Comparison of ENCODE assay signal across 31 cellular contexts in genomic region chr22:49906799-49907290, GRCh38. TPM values are rescaled to one million over a fixed set of nuclear protein-coding genes. Genes with fewer than 3 reads are reported as not detected.
A peak's percentile ranks its signal among the peaks of the same experiment; 100 is the strongest.
DNase-seq lines count a peak whose midpoint lies in the region; ATAC-seq and TF ChIP-seq lines count a peak whose summit lies in the region.
"Had no signal": no experiment of that assay in that cellular context is flagged by ENCODE, and none has a peak within 500 bp of the region (broad histone marks: within the 10 kb centered on the region; RNA-seq: fewer than 3 reads in every experiment).

No MANE protein-coding gene starts in this region.

- in situ Hi-C loops in brain microvascular endothelial cell (cut with HindIII; ENCODE audit: low pct_ligation_motif_present, low sequenced_read_pairs) = no loop called here

- H3K4me3 ChIP-seq in lower lobe of right lung (no peak overlapping the region), Peyer's patch (no peak overlapping the region), brain microvascular endothelial cell (ENCODE audit: low read depth, low read length) (no peak overlapping the region)
- H3K4me3 ChIP-seq: colonic mucosa, esophagus muscularis mucosa, HAP-1, heart right ventricle, prostate gland, tibial artery had no signal

- H3K36me3 Mint-ChIP-seq in activated naive CD4-positive, alpha-beta T cell treated with anti-CD3 and anti-CD28 coated beads, Interleukin-2, amount 50 U/mL, for 72 hours = peaks cover 8 to 11% of the 10 kb centered on the region in 2 donors
- no peaks in the 10 kb centered on the region for H3K36me3 Mint-ChIP-seq in T-helper 17 cell (ENCODE audit: low read depth)
- H3K36me3 Mint-ChIP-seq in type B pancreatic cell = peaks cover 15% of the 10 kb centered on the region

- no peaks in the 10 kb centered on the region for H3K4me1 ChIP-seq in lower lobe of right lung
- no peaks in the 10 kb centered on the region for H3K4me1 ChIP-seq in Peyer's patch
- H3K4me1 ChIP-seq: colonic mucosa, esophagus muscularis mucosa, foreskin keratinocyte, HAP-1, prostate gland, tibial artery had no signal

- H3K4me1 Mint-ChIP-seq in T-helper 17 cell = peaks cover 8% of the 10 kb centered on the region
- no peaks in the 10 kb centered on the region for H3K4me1 Mint-ChIP-seq in type B pancreatic cell (ENCODE audit: unreplicated experiment)

- no peak overlapping the region for H3K27ac ChIP-seq in lower lobe of right lung
- no peak overlapping the region for H3K27ac ChIP-seq in Peyer's patch
- no peak overlapping the region for H3K27ac ChIP-seq in brain microvascular endothelial cell
- H3K27ac ChIP-seq: colonic mucosa, esophagus muscularis mucosa, foreskin keratinocyte, heart right ventricle, prostate gland, tibial artery had no signal

- intact Hi-C loops in lower lobe of right lung (cut with DNase I) = no loop called here

- peaks cover 0 to 3% of the 10 kb centered on the region in 2 donors for H3K9me3 Mint-ChIP-seq in activated naive CD4-positive, alpha-beta T cell treated with anti-CD3 and anti-CD28 coated beads, Interleukin-2, amount 50 U/mL, for 72 hours
- H3K9me3 Mint-ChIP-seq in type B pancreatic cell = no peaks in the 10 kb centered on the region
- H3K9me3 Mint-ChIP-seq: activated CD8-positive, alpha-beta T cell treated with anti-CD3 and anti-CD28 coated beads for 36 hours had no signal

- TF ChIP-seq CTCF in lower lobe of right lung (IDR thresholded peaks at IDR 0.05) = no peak
- TF ChIP-seq CTCF in type B pancreatic cell (conservative IDR thresholded peaks at IDR 0.05) = no peak
- no peak for TF ChIP-seq CTCF in Peyer's patch (IDR thresholded peaks at IDR 0.05)
- TF ChIP-seq CTCF in brain microvascular endothelial cell (IDR thresholded peaks at IDR 0.05; ENCODE audit: low read depth, low read length, missing control alignments) = no peak

- no peak for ATAC-seq in activated naive CD4-positive, alpha-beta T cell treated with anti-CD3 and anti-CD28 coated beads, Interleukin-2, amount 50 U/mL, for 72 hours
- ATAC-seq in T-helper 17 cell (no peak), lower lobe of right lung (peak; percentile 25 to 31)
- ATAC-seq: activated CD4-positive, CD25-positive, alpha-beta regulatory T cell treated with anti-CD3 and anti-CD28 coated beads, Interleukin-2, amount 50 U/mL, for 24 hours; activated CD8-positive, alpha-beta T cell treated with anti-CD3 and anti-CD28 coated beads for 36 hours; foreskin keratinocyte; heart right ventricle had no signal

- H3K9me3 ChIP-seq in T-helper 17 cell (ENCODE audit: control insufficient read depth, low read length, poor library complexity, severe bottlenecking) (no peaks in the 10 kb centered on the region), lower lobe of right lung (no peaks in the 10 kb centered on the region), Peyer's patch (no peaks in the 10 kb centered on the region)
- H3K9me3 ChIP-seq: colonic mucosa, esophagus muscularis mucosa, HAP-1, heart right ventricle, prostate gland, tibial artery had no signal

- H3K4me3 Mint-ChIP-seq in T-helper 17 cell (no peak overlapping the region), type B pancreatic cell (no peak overlapping the region)
- H3K4me3 Mint-ChIP-seq: activated CD8-positive, alpha-beta T cell treated with anti-CD3 and anti-CD28 coated beads for 36 hours had no signal

- H3K36me3 ChIP-seq in lower lobe of right lung (peaks cover 82% of the 10 kb centered on the region), Peyer's patch (peaks cover 0 to 66% (median 0%) of the 10 kb centered on the region in 3 donors), brain microvascular endothelial cell (replicated peaks) (peaks cover 4% of the 10 kb centered on the region)
- H3K36me3 ChIP-seq: colonic mucosa had no signal

- peak overlapping the region; percentile 3 to 58 for H3K27ac Mint-ChIP-seq in activated naive CD4-positive, alpha-beta T cell treated with anti-CD3 and anti-CD28 coated beads, Interleukin-2, amount 50 U/mL, for 72 hours
- H3K27ac Mint-ChIP-seq in T-helper 17 cell (peak overlapping the region; percentile 86), type B pancreatic cell (peak overlapping the region; percentile 29)
- H3K27ac Mint-ChIP-seq: activated CD8-positive, alpha-beta T cell treated with anti-CD3 and anti-CD28 coated beads for 36 hours had no signal

- TF ChIP-seq POLR2A in Peyer's patch (IDR thresholded peaks at IDR 0.05) = no peak

- H3K27me3 Mint-ChIP-seq in T-helper 17 cell (no peaks in the 10 kb centered on the region), type B pancreatic cell (no peaks in the 10 kb centered on the region)
- H3K27me3 Mint-ChIP-seq: activated CD8-positive, alpha-beta T cell treated with anti-CD3 and anti-CD28 coated beads for 36 hours had no signal

- DNase-seq in activated naive CD4-positive, alpha-beta T cell treated with anti-CD3 and anti-CD28 coated beads, Interleukin-2, amount 50 U/mL, for 72 hours (ENCODE audit: low spot score in 2 of 2) = peak in 1 of 2 donors; percentile 26
- DNase-seq in activated naive CD4-positive, alpha-beta T cell (lab: John Stamatoyannopoulos, UW) = no peak
- DNase-seq in T-helper 17 cell = no peak
- DNase-seq in lower lobe of right lung = no peak
- no peak for DNase-seq in type B pancreatic cell (ENCODE audit: extremely low spot score, unreplicated experiment)
- DNase-seq in Peyer's patch = no peak
- DNase-seq in NK-92 treated with Interleukin-12 subunit alpha and Interleukin-12 subunit beta, amount 100 ng/mL, for 24 hours (lab: John Stamatoyannopoulos, UW) = no peak
- no peak for DNase-seq in brain microvascular endothelial cell
- DNase-seq: activated CD8-positive, alpha-beta T cell treated with anti-CD3 and anti-CD28 coated beads for 36 hours; activated effector memory CD4-positive, alpha-beta T cell treated with anti-CD3 and anti-CD28 coated beads, Interleukin-2, amount 50 U/mL, for 16 hours; amniotic stem cell; colonic mucosa; COR-L47; DMS79; effector CD8-positive, alpha-beta T cell; foreskin keratinocyte; GF-D8; heart right ventricle; mammary epithelial cell; NCI-H1048; NCI-H187; NCI-H2171; NCI-H526; SIG-M5; stimulated activated CD4-positive, alpha-beta T cell treated with anti-CD3 and anti-CD28 coated beads, Interleukin-4, amount 100 ng/mL, for 4 hours; stimulated activated naive CD4-positive, alpha-beta T cell treated with Interleukin-2 at 50 U/mL for 16 hours; tibial artery had no signal

- H3K27me3 ChIP-seq in lower lobe of right lung (ENCODE audit: low read depth) (no peaks in the 10 kb centered on the region), Peyer's patch (no peaks in the 10 kb centered on the region), brain microvascular endothelial cell (replicated peaks) (no peaks in the 10 kb centered on the region)
- H3K27me3 ChIP-seq: colonic mucosa, esophagus muscularis mucosa, foreskin keratinocyte, heart right ventricle, tibial artery had no signal

RNA-seq across cellular contexts. Expression of gene ALG12, which starts 11.4 kb away (rescaled TPM):
- total RNA-seq in activated naive CD4-positive, alpha-beta T cell treated with anti-CD3 and anti-CD28 coated beads, Interleukin-2, amount 50 U/mL, for 72 hours = 10 to 100 TPM; 14.8 to 15.3 TPM
- 10 to 100 TPM; 13.7 to 15.4 TPM for total RNA-seq in T-helper 17 cell
- 25.9 TPM for total RNA-seq in lower lobe of right lung
- total RNA-seq in type B pancreatic cell (ENCODE audit: low replicate concordance) = 30.0 and 37.6 TPM in 2 replicates
- total RNA-seq in Peyer's patch = 10 to 100 TPM; 17.3 to 25.5 (median 22.1) TPM

RNA-seq across cellular contexts. Expression of gene CRELD2, which starts 11.6 kb away (rescaled TPM):
- total RNA-seq in activated naive CD4-positive, alpha-beta T cell treated with anti-CD3 and anti-CD28 coated beads, Interleukin-2, amount 50 U/mL, for 72 hours = 10 to 100 TPM; 19.1 to 31.0 TPM
- total RNA-seq in T-helper 17 cell = 10 to 100 TPM; 28.1 to 36.7 TPM
- 42.7 TPM for total RNA-seq in lower lobe of right lung
- total RNA-seq in type B pancreatic cell (ENCODE audit: low replicate concordance) = 45.2 and 55.8 TPM in 2 replicates
- total RNA-seq in Peyer's patch = 10 to 100 TPM; 33.3 to 52.0 (median 41.1) TPM

RNA-seq across cellular contexts. Expression of gene ZBED4, which starts 53.2 kb away (rescaled TPM):
- 10 to 100 TPM; 18.4 to 20.7 TPM for total RNA-seq in activated naive CD4-positive, alpha-beta T cell treated with anti-CD3 and anti-CD28 coated beads, Interleukin-2, amount 50 U/mL, for 72 hours
- total RNA-seq in T-helper 17 cell (10 to 100 TPM; 15.4 to 20.4 TPM), lower lobe of right lung (12.7 TPM), type B pancreatic cell (ENCODE audit: low replicate concordance) (25.5 and 29.1 TPM in 2 replicates), Peyer's patch (10 to 100 TPM; 14.9 to 24.0 (median 20.9) TPM)

RNA-seq across cellular contexts. Expression of gene PIM3, which starts 53.7 kb away (rescaled TPM):
- total RNA-seq in activated naive CD4-positive, alpha-beta T cell treated with anti-CD3 and anti-CD28 coated beads, Interleukin-2, amount 50 U/mL, for 72 hours = 100 to 1,000 TPM in 1 of 2 donors, 10 to 100 TPM in 1; 77.2 to 522 TPM
- 100 to 1,000 TPM; 227 to 241 TPM for total RNA-seq in T-helper 17 cell
- 94.7 TPM for total RNA-seq in lower lobe of right lung
- total RNA-seq in type B pancreatic cell (ENCODE audit: low replicate concordance) = 36.7 and 58.6 TPM in 2 replicates
- 100 to 1,000 TPM in 2 of 4 donors, 10 to 100 TPM in 2; 66.2 to 142 (median 105) TPM for total RNA-seq in Peyer's patch

Comparison
In these comparisons a context has a peak if more than half of its experiments do, and no peak if none do; other contexts are left out.
1. ATAC-seq: peak in lower lobe of right lung (2 of 2); none in activated naive CD4-positive, alpha-beta T cell treated with anti-CD3 and anti-CD28 coated beads, Interleukin-2, amount 50 U/mL, for 72 hours (0 of 2) and T-helper 17 cell (single experiment).
2. H3K27ac Mint-ChIP-seq: peak in every context shown above with its lines; median percentile 86 in T-helper 17 cell; 30 in activated naive CD4-positive, alpha-beta T cell treated with anti-CD3 and anti-CD28 coated beads, Interleukin-2, amount 50 U/mL, for 72 hours; 29 in type B pancreatic cell.